Comparison of ENCODE assay signal across 26 cellular contexts in the genomic region with DNA sequence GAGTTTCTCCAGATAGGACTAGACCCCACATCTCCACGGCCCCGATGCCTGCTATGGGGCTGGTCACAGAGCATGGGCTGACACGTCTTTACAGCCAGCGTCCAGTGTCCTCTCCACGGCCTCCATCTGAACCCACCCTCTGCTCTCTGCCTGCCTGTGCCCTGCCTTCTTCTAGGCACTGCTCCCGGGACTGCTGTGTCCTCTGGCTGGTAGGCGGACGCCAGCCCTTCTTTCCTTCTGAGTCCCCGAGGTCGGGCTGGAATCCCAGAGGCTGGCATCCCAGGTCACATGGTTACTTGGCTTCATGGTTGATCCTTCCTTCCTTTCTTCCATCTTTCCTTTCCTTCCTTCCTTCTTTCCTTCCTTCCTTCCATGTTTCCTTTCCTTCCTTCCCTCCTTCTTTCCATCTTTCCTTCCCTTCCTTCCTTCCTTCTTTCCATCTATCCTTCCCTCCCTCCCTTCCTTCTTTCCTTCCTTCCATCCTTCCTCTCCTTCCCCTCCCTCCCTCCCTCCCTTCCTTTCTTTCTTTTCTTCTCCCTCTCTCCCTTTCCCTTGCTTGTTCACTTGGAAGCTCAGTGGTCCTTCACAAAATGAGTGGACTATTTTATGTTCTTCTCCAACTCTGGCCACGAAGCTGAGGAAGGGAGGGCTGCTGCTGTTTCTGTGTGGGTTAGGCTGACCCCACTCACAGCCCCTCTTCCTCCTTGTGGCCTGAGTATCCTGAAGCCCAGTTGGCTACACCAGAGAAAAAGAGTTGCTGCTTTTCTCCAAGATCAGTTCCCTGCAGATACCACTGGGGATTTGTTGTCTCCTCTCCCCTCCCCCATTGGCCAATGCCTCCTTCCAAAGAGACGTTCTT.
DNase-seq lines count a peak whose midpoint lies in the region; ATAC-seq and TF ChIP-seq lines count a peak whose summit lies in the region.
"Had no signal": no experiment of that assay in that cellular context is flagged by ENCODE, and none has a peak within 500 bp of the region (broad histone marks: within the 10 kb centered on the region; RNA-seq: fewer than 3 reads in every experiment).

No MANE protein-coding gene starts in this region.

- H3K27me3 ChIP-seq in GM23338 (ENCODE audit: insufficient read depth), result no peaks in the 10 kb centered on the region
- H3K27me3 ChIP-seq in right atrium auricular region, result no peaks in the 10 kb centered on the region
- H3K27me3 ChIP-seq: BE2C, SJSA1, thyroid gland had no signal

- H3K27ac Mint-ChIP-seq in GM23338, result no peak overlapping the region
- H3K27ac Mint-ChIP-seq in effector memory CD8-positive, alpha-beta T cell, result no peak overlapping the region
- H3K27ac Mint-ChIP-seq: activated CD4-positive, alpha-beta memory T cell treated with anti-CD3 and anti-CD28 coated beads for 36 hours; activated naive CD4-positive, alpha-beta T cell treated with anti-CD3 and anti-CD28 coated beads, Interleukin-2, amount 50 U/mL, for 24 hours; activated T-helper 17 cell treated with anti-CD3 and anti-CD28 coated beads, Interleukin-2, amount 50 U/mL, for 72 hours; stimulated activated naive CD8-positive, alpha-beta T cell treated with anti-CD3 and anti-CD28 coated beads, Interleukin-15, Interleukin-2, amounts not matched to agents 100 ng/mL and 50 ng/mL, for 24 hours; T-cell had no signal

- H3K4me2 ChIP-seq in GM23338, result 0 out of 2 replicates have a peak overlapping the region, but pooled peaks have one; percentile 5

- no peaks in the 10 kb centered on the region for H4K20me1 ChIP-seq in GM23338 (replicated peaks; ENCODE audit: insufficient read depth)

- H3K4me3 ChIP-seq in GM23338 (no peak overlapping the region), right atrium auricular region (no peak overlapping the region)
- H3K4me3 ChIP-seq: SJSA1, thyroid gland had no signal

- no peaks in the 10 kb centered on the region for H3K79me2 ChIP-seq in GM23338 (replicated peaks; ENCODE audit: insufficient read depth)

- H2AFZ ChIP-seq in GM23338, result no peak overlapping the region

- H3K27ac ChIP-seq in GM23338 (ENCODE audit: low read depth), result no peak overlapping the region
- H3K27ac ChIP-seq in caudate nucleus (ENCODE audit: low read depth, low read length), result peak overlapping the region; percentile 90
- H3K27ac ChIP-seq in right atrium auricular region, result peak overlapping the region; percentile 1 to 35
- H3K27ac ChIP-seq: SJSA1 had no signal

- no peaks in the 10 kb centered on the region for H3F3A ChIP-seq in GM23338 (replicated peaks; ENCODE audit: low read depth)

- H3K9me3 Mint-ChIP-seq in GM23338, result no peaks in the 10 kb centered on the region
- no peaks in the 10 kb centered on the region for H3K9me3 Mint-ChIP-seq in effector memory CD8-positive, alpha-beta T cell
- H3K9me3 Mint-ChIP-seq: activated CD4-positive, alpha-beta memory T cell treated with anti-CD3 and anti-CD28 coated beads for 36 hours; activated naive CD4-positive, alpha-beta T cell treated with anti-CD3 and anti-CD28 coated beads, Interleukin-2, amount 50 U/mL, for 24 hours; activated T-helper 17 cell treated with anti-CD3 and anti-CD28 coated beads, Interleukin-2, amount 50 U/mL, for 72 hours; stimulated activated naive CD8-positive, alpha-beta T cell treated with anti-CD3 and anti-CD28 coated beads, Interleukin-15, Interleukin-2, amounts not matched to agents 100 ng/mL and 50 ng/mL, for 24 hours; T-cell had no signal

- H3K9me3 ChIP-seq in right atrium auricular region, result no peaks in the 10 kb centered on the region
- H3K9me3 ChIP-seq: BE2C, SJSA1, thyroid gland had no signal

- H3K9me2 ChIP-seq in GM23338 (ENCODE audit: insufficient read depth), result no peaks in the 10 kb centered on the region

- intact Hi-C loops in sciatic nerve (cut with DNase I), result no loop called here

- TF ChIP-seq CTCF in GM23338 (conservative IDR thresholded peaks at IDR 0.05; ENCODE audit: low read depth in 2 of 2) (no peak), right atrium auricular region (IDR thresholded peaks at IDR 0.05) (no peak)

- DNase-seq in GM23338 (ENCODE audit: low spot score) (no peak), caudate nucleus (lab: John Stamatoyannopoulos, UW) (peak in 11 of 61 donors; percentile 8 to 44 (median 15)), right atrium auricular region (ENCODE audit: low spot score) (no peak), sciatic nerve (ENCODE audit: low spot score) (no peak), islet precursor cell (no peak), NCI-H1694 treated with DMSO at 0.1 percent for 48 hours (lab: John Stamatoyannopoulos, UW) (no peak), HuH-7.5 (ENCODE audit: low spot score) (no peak)
- no peak for DNase-seq in effector memory CD8-positive, alpha-beta T cell
- DNase-seq: activated CD4-positive, alpha-beta memory T cell treated with anti-CD3 and anti-CD28 coated beads for 36 hours; activated CD4-positive, CD25-positive, alpha-beta regulatory T cell; BE2C; glutamatergic neuron; KBM-7; kidney glomerular epithelial cell; mesenchymal stem cell; NCI-H1105; NCI-H2029 treated with DMSO at 0.1 percent for 48 hours; NCI-H2227 treated with DMSO at 0.1 percent for 48 hours; NCI-H69; small intestine; T-cell; thyroid gland had no signal

- H3K4me3 Mint-ChIP-seq in GM23338, result no peak overlapping the region
- H3K4me3 Mint-ChIP-seq in effector memory CD8-positive, alpha-beta T cell, result no peak overlapping the region
- H3K4me3 Mint-ChIP-seq: activated CD4-positive, alpha-beta memory T cell treated with anti-CD3 and anti-CD28 coated beads for 36 hours; activated naive CD4-positive, alpha-beta T cell treated with anti-CD3 and anti-CD28 coated beads, Interleukin-2, amount 50 U/mL, for 24 hours; activated T-helper 17 cell treated with anti-CD3 and anti-CD28 coated beads, Interleukin-2, amount 50 U/mL, for 72 hours; stimulated activated naive CD8-positive, alpha-beta T cell treated with anti-CD3 and anti-CD28 coated beads, Interleukin-15, Interleukin-2, amounts not matched to agents 100 ng/mL and 50 ng/mL, for 24 hours; T-cell had no signal

- peaks cover 20% of the 10 kb centered on the region for H3K4me1 ChIP-seq in GM23338 (ENCODE audit: insufficient read depth)
- H3K4me1 ChIP-seq in right atrium auricular region, result peaks cover 0 to 20% of the 10 kb centered on the region in 2 donors
- H3K4me1 ChIP-seq: BE2C, SJSA1, thyroid gland had no signal

- H3K4me1 Mint-ChIP-seq in GM23338, result peaks cover 36% of the 10 kb centered on the region
- H3K4me1 Mint-ChIP-seq in effector memory CD8-positive, alpha-beta T cell (ENCODE audit: low read depth in 2 of 2), result peaks cover 0 to 5% of the 10 kb centered on the region in 2 donors
- H3K4me1 Mint-ChIP-seq: activated naive CD4-positive, alpha-beta T cell treated with anti-CD3 and anti-CD28 coated beads, Interleukin-2, amount 50 U/mL, for 24 hours; activated T-helper 17 cell treated with anti-CD3 and anti-CD28 coated beads, Interleukin-2, amount 50 U/mL, for 72 hours; T-cell had no signal

- no peaks in the 10 kb centered on the region for H3K36me3 ChIP-seq in GM23338 (ENCODE audit: insufficient read depth)
- H3K36me3 ChIP-seq in right atrium auricular region, result no peaks in the 10 kb centered on the region
- H3K36me3 ChIP-seq: BE2C, SJSA1, thyroid gland had no signal

- peaks cover 24% of the 10 kb centered on the region for H3K27me3 Mint-ChIP-seq in GM23338 (ENCODE audit: insufficient read depth, low read depth, poor library complexity)
- H3K27me3 Mint-ChIP-seq in effector memory CD8-positive, alpha-beta T cell, result peaks cover 20 to 70% of the 10 kb centered on the region in 2 donors
- H3K27me3 Mint-ChIP-seq: activated CD4-positive, alpha-beta memory T cell treated with anti-CD3 and anti-CD28 coated beads for 36 hours; activated naive CD4-positive, alpha-beta T cell treated with anti-CD3 and anti-CD28 coated beads, Interleukin-2, amount 50 U/mL, for 24 hours; stimulated activated naive CD8-positive, alpha-beta T cell treated with anti-CD3 and anti-CD28 coated beads, Interleukin-15, Interleukin-2, amounts not matched to agents 100 ng/mL and 50 ng/mL, for 24 hours had no signal

- H3K36me3 Mint-ChIP-seq in GM23338 (ENCODE audit: low read depth), result no peaks in the 10 kb centered on the region
- H3K36me3 Mint-ChIP-seq in effector memory CD8-positive, alpha-beta T cell (ENCODE audit: insufficient read depth), result peaks cover 3% of the 10 kb centered on the region
- H3K36me3 Mint-ChIP-seq: activated CD4-positive, alpha-beta memory T cell treated with anti-CD3 and anti-CD28 coated beads for 36 hours; activated naive CD4-positive, alpha-beta T cell treated with anti-CD3 and anti-CD28 coated beads, Interleukin-2, amount 50 U/mL, for 24 hours; T-cell had no signal

- ATAC-seq in GM23338, result 0 out of 3 replicates have a peak, but pooled peaks have one; percentile 7
- peak; percentile 7 for ATAC-seq in sciatic nerve
- no peak for ATAC-seq in effector memory CD8-positive, alpha-beta T cell (replicated peaks)
- ATAC-seq: activated T-helper 17 cell treated with anti-CD3 and anti-CD28 coated beads, Interleukin-2, amount 50 U/mL, for 72 hours; T-cell had no signal

TF ChIP-seq in GM23338, 12 proteins besides CTCF, POLR2A, EP300 and RAD21 (continues in another document):
- TF ChIP-seq CREB1 (CRISPR knock-in tag; IDR thresholded peaks at IDR 0.05; ENCODE audit: low read depth) (no peak), JUNB (IDR thresholded peaks at IDR 0.05; ENCODE audit: unreplicated experiment) (no peak), EZH2phosphoT487 (IDR thresholded peaks at IDR 0.05; ENCODE audit: unreplicated experiment) (no peak), ZNF114 (CRISPR knock-in tag; IDR thresholded peaks at IDR 0.05) (no peak), NANOG (IDR thresholded peaks at IDR 0.05; ENCODE audit: borderline replicate concordance) (no peak)
